Comparison of ENCODE assay signal across 16 cellular contexts in genomic region chr6:26057899-26058298, GRCh38. TPM values are rescaled to one million over a fixed set of nuclear protein-coding genes. Genes with fewer than 3 reads are reported as not detected.
A peak's percentile ranks its signal among the peaks of the same experiment; 100 is the strongest.
DNase-seq lines count a peak whose midpoint lies in the region; ATAC-seq and TF ChIP-seq lines count a peak whose summit lies in the region.
"Had no signal": no experiment of that assay in that cellular context is flagged by ENCODE, and none has a peak within 500 bp of the region (broad histone marks: within the 10 kb centered on the region; RNA-seq: fewer than 3 reads in every experiment).

No MANE protein-coding gene starts in this region.

- intact Hi-C loops in left colon (cut with DNase I, micrococcal nuclease) = no loop called here

- peaks cover 37% of the 10 kb centered on the region for H3K4me1 Mint-ChIP-seq in activated naive CD4-positive, alpha-beta T cell treated with anti-CD3 and anti-CD28 coated beads, Interleukin-2, amount 10 ng/mL, durations not matched to agents 7 days and 5 days
- H3K4me1 Mint-ChIP-seq in WTC11 = peaks cover 19% of the 10 kb centered on the region
- H3K4me1 Mint-ChIP-seq in progenitor cell of endocrine pancreas (ENCODE audit: low read depth) = peaks cover 18% of the 10 kb centered on the region

- TF ChIP-seq CTCF in WTC11 (IDR thresholded peaks at IDR 0.05) = no peak
- TF ChIP-seq CTCF in progenitor cell of endocrine pancreas (IDR thresholded peaks at IDR 0.05; ENCODE audit: unreplicated experiment) = no peak

- no peak for DNase-seq in activated naive CD4-positive, alpha-beta T cell treated with anti-CD3 and anti-CD28 coated beads, Interleukin-2, amount 10 ng/mL, durations not matched to agents 7 days and 5 days
- no peak for DNase-seq in activated naive CD4-positive, alpha-beta T cell treated with Interleukin-2 at 50 U/mL for 16 hours
- DNase-seq in NCI-H524 (lab: John Stamatoyannopoulos, UW) = peak; percentile 13 to 46
- no peak for DNase-seq in WTC11 (ENCODE audit: low spot score)
- no peak for DNase-seq in progenitor cell of endocrine pancreas (ENCODE audit: low spot score, unreplicated experiment)
- DNase-seq in activated effector memory CD4-positive, alpha-beta T cell treated with anti-CD3 and anti-CD28 coated beads, Interleukin-2, amount 50 U/mL, for 16 hours = no peak
- no peak for DNase-seq in NCI-H1048 (lab: John Stamatoyannopoulos, UW)
- no peak for DNase-seq in left colon
- DNase-seq: activated CD4-positive, alpha-beta T cell treated with anti-CD3 and anti-CD28 coated beads for 4 hours; activated T-cell treated with anti-CD3 and anti-CD28 coated beads, Interleukin-2, amount 50 U/mL, for 1 hour; amniotic stem cell; GM23248; islet precursor cell; nucleus accumbens; OCI-M1 had no signal

- ATAC-seq in WTC11 (no peak), left colon (no peak)

- H3K9me3 Mint-ChIP-seq in activated naive CD4-positive, alpha-beta T cell treated with anti-CD3 and anti-CD28 coated beads, Interleukin-2, amount 10 ng/mL, durations not matched to agents 7 days and 5 days = no peaks in the 10 kb centered on the region
- H3K9me3 Mint-ChIP-seq in WTC11 (no peaks in the 10 kb centered on the region), progenitor cell of endocrine pancreas (ENCODE audit: low read depth) (no peaks in the 10 kb centered on the region)
- H3K9me3 Mint-ChIP-seq: type B pancreatic cell had no signal

- H3K4me3 Mint-ChIP-seq in activated naive CD4-positive, alpha-beta T cell treated with anti-CD3 and anti-CD28 coated beads, Interleukin-2, amount 10 ng/mL, durations not matched to agents 7 days and 5 days = no peak overlapping the region
- H3K4me3 Mint-ChIP-seq in WTC11 (no peak overlapping the region), progenitor cell of endocrine pancreas (ENCODE audit: low read depth) (peak overlapping the region; percentile 11)

- CTCF ChIA-PET in activated naive CD4-positive, alpha-beta T cell treated with anti-CD3 and anti-CD28 coated beads, Interleukin-2, amount 10 ng/mL, durations not matched to agents 7 days and 5 days (lab: Charles Lee) = interaction anchor here (1.1 kb wide), 1 partner anchor 8 kb away, joined by 3 read pairs; no protein-coding TSS in a partner anchor
- CTCF ChIA-PET in WTC11 (lab: Charles Lee) = interaction anchor here (1.1 kb wide), 1 partner anchor 66 kb away, joined by 3 read pairs; a partner anchor contains a TSS

- peaks cover 6% of the 10 kb centered on the region for H3K36me3 Mint-ChIP-seq in activated naive CD4-positive, alpha-beta T cell treated with anti-CD3 and anti-CD28 coated beads, Interleukin-2, amount 10 ng/mL, durations not matched to agents 7 days and 5 days
- H3K36me3 Mint-ChIP-seq in WTC11 (no peaks in the 10 kb centered on the region), progenitor cell of endocrine pancreas (ENCODE audit: insufficient read depth) (no peaks in the 10 kb centered on the region)
- H3K36me3 Mint-ChIP-seq: type B pancreatic cell had no signal

- POLR2A ChIA-PET in WTC11 (lab: Charles Lee) = interaction anchor here (1.3 to 3.2 kb wide), 7 partner anchors 12 to 158 kb away, joined by 3 to 87 read pairs (median 18); a partner anchor contains a TSS

- peak overlapping the region; percentile 99 for H3K27ac Mint-ChIP-seq in activated naive CD4-positive, alpha-beta T cell treated with anti-CD3 and anti-CD28 coated beads, Interleukin-2, amount 10 ng/mL, durations not matched to agents 7 days and 5 days
- H3K27ac Mint-ChIP-seq in WTC11 (peak overlapping the region; percentile 82), progenitor cell of endocrine pancreas (peak overlapping the region; percentile 22)
- H3K27ac Mint-ChIP-seq: type B pancreatic cell had no signal

- peaks cover 8% of the 10 kb centered on the region for H3K27me3 Mint-ChIP-seq in activated naive CD4-positive, alpha-beta T cell treated with anti-CD3 and anti-CD28 coated beads, Interleukin-2, amount 10 ng/mL, durations not matched to agents 7 days and 5 days
- no peaks in the 10 kb centered on the region for H3K27me3 Mint-ChIP-seq in WTC11 (ENCODE audit: low read depth)
- H3K27me3 Mint-ChIP-seq in progenitor cell of endocrine pancreas = no peaks in the 10 kb centered on the region
- H3K27me3 Mint-ChIP-seq: type B pancreatic cell had no signal

TF ChIP-seq in WTC11, 78 proteins besides CTCF, POLR2A, EP300 and RAD21 (continues in another document):
- TF ChIP-seq GTF2I (CRISPR knock-in tag; conservative IDR thresholded peaks at IDR 0.05) (no peak), AR (CRISPR knock-in tag; IDR thresholded peaks at IDR 0.05) (no peak), ZNF512 (CRISPR knock-in tag; IDR thresholded peaks at IDR 0.05; ENCODE audit: borderline replicate concordance) (no peak), ZBTB43 (CRISPR knock-in tag; IDR thresholded peaks at IDR 0.05) (no peak), ZNF317 (CRISPR knock-in tag; IDR thresholded peaks at IDR 0.05; ENCODE audit: borderline replicate concordance, low read depth) (no peak), ZNF263 (CRISPR knock-in tag; IDR thresholded peaks at IDR 0.05; ENCODE audit: low read depth) (no peak), ZSCAN18 (CRISPR knock-in tag; IDR thresholded peaks at IDR 0.05) (no peak), USF1 (CRISPR knock-in tag; IDR thresholded peaks at IDR 0.05) (no peak), USF2 (CRISPR knock-in tag; IDR thresholded peaks at IDR 0.05) (no peak)

RNA-seq across cellular contexts. Expression of gene HFE, which starts 29.3 kb away (rescaled TPM):
- 1.9 to 2.4 TPM (median 2.0 TPM) in 3 replicates for total RNA-seq in WTC11 (2021)
- total RNA-seq in progenitor cell of endocrine pancreas = 1.1 and 1.8 TPM in 2 replicates
- 10 to 100 TPM in 1 of 2 donors, 1 to 10 TPM in 1; 8.2 to 12.0 TPM for total RNA-seq in left colon

Comparison
In these comparisons a context has a peak if more than half of its experiments do, and no peak if none do; other contexts are left out.
1. DNase-seq: peak in NCI-H524 (2 of 2); none in activated naive CD4-positive, alpha-beta T cell treated with anti-CD3 and anti-CD28 coated beads, Interleukin-2, amount 10 ng/mL, durations not matched to agents 7 days and 5 days (single experiment), activated naive CD4-positive, alpha-beta T cell treated with Interleukin-2 at 50 U/mL for 16 hours (single experiment), WTC11 (single experiment), progenitor cell of endocrine pancreas (single experiment), activated effector memory CD4-positive, alpha-beta T cell treated with anti-CD3 and anti-CD28 coated beads, Interleukin-2, amount 50 U/mL, for 16 hours (single experiment), NCI-H1048 (single experiment) and left colon (0 of 2).
2. H3K27ac Mint-ChIP-seq: peak in every context shown above with its lines; median percentile 99 in activated naive CD4-positive, alpha-beta T cell treated with anti-CD3 and anti-CD28 coated beads, Interleukin-2, amount 10 ng/mL, durations not matched to agents 7 days and 5 days; 82 in WTC11; 22 in progenitor cell of endocrine pancreas.